14 cellular contexts compared by ENCODE assay signal in the genomic region with DNA sequence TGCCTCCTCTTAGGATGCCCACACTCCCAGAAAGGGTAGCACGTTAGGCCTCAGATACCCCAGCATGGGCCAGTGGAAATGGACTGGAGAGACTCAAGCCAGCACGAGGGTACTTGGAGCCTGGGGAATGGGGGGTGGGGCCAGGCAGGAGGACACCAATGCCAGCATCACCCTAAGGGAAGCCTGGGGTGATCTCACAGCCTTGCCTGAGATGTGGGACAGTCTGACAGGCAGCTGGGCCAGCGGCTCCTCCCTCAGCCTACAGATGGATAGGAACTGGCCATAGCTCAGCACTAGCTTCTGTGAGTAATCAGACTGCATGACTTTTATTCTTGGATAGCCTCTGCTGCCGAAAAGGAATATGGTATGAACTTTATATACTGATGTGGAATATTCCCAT.
"Had no signal": no experiment of that assay in that cellular context is flagged by ENCODE, and none has a peak within 500 bp of the region (broad histone marks: within the 10 kb centered on the region; RNA-seq: fewer than 3 reads in every experiment).

No MANE protein-coding gene starts in this region.

- H3K4me3 ChIP-seq: left ventricle myocardium inferior, neural progenitor cell, pancreas, thoracic aorta had no signal

- H3K27ac ChIP-seq: foreskin keratinocyte, left ventricle myocardium inferior, neural progenitor cell, pancreas, thoracic aorta had no signal

- H2AFZ ChIP-seq: neural progenitor cell had no signal

- H3K4me3 Mint-ChIP-seq: activated CD4-positive, alpha-beta T cell treated with anti-CD3 and anti-CD28 coated beads, Interleukin-2, amount 10 ng/mL, durations not matched to agents 7 days and 5 days; activated T-helper 17 cell treated with anti-CD3 and anti-CD28 coated beads, Interleukin-2, amount 50 U/mL, for 72 hours; neural progenitor cell; stimulated activated effector memory CD8-positive, alpha-beta T cell treated with anti-CD3 and anti-CD28 coated beads, Interleukin-12 subunit alpha, Interleukin-12 subunit beta, amount 100 ng/mL, for 72 hours had no signal

- H3K27me3 ChIP-seq: foreskin keratinocyte, neural progenitor cell, pancreas had no signal

- H3K27ac Mint-ChIP-seq: activated CD4-positive, alpha-beta T cell treated with anti-CD3 and anti-CD28 coated beads, Interleukin-2, amount 10 ng/mL, durations not matched to agents 7 days and 5 days; activated T-helper 17 cell treated with anti-CD3 and anti-CD28 coated beads, Interleukin-2, amount 50 U/mL, for 72 hours; naive B cell; stimulated activated effector memory CD8-positive, alpha-beta T cell treated with anti-CD3 and anti-CD28 coated beads, Interleukin-12 subunit alpha, Interleukin-12 subunit beta, amount 100 ng/mL, for 72 hours had no signal

- H3K9me3 Mint-ChIP-seq: activated CD4-positive, alpha-beta T cell treated with anti-CD3 and anti-CD28 coated beads, Interleukin-2, amount 10 ng/mL, durations not matched to agents 7 days and 5 days; activated T-helper 17 cell treated with anti-CD3 and anti-CD28 coated beads, Interleukin-2, amount 50 U/mL, for 72 hours; stimulated activated effector memory CD8-positive, alpha-beta T cell treated with anti-CD3 and anti-CD28 coated beads, Interleukin-12 subunit alpha, Interleukin-12 subunit beta, amount 100 ng/mL, for 72 hours had no signal

- H3K4me1 ChIP-seq: foreskin keratinocyte, neural progenitor cell had no signal

- ATAC-seq: activated T-helper 17 cell treated with anti-CD3 and anti-CD28 coated beads, Interleukin-2, amount 50 U/mL, for 72 hours; foreskin keratinocyte; pancreas; stimulated activated effector memory CD8-positive, alpha-beta T cell treated with anti-CD3 and anti-CD28 coated beads, Interleukin-12 subunit alpha, Interleukin-12 subunit beta, amount 100 ng/mL, for 72 hours had no signal

- H3K4me2 ChIP-seq: neural progenitor cell had no signal

- H3K36me3 Mint-ChIP-seq: naive B cell; neural progenitor cell; stimulated activated effector memory CD8-positive, alpha-beta T cell treated with anti-CD3 and anti-CD28 coated beads, Interleukin-12 subunit alpha, Interleukin-12 subunit beta, amount 100 ng/mL, for 72 hours had no signal

- DNase-seq: activated CD4-positive, alpha-beta T cell treated with anti-CD3 and anti-CD28 coated beads, Interleukin-2, amount 10 ng/mL, durations not matched to agents 7 days and 5 days; activated CD8-positive, alpha-beta memory T cell treated with anti-CD3 and anti-CD28 coated beads for 24 hours; activated naive CD4-positive, alpha-beta T cell treated with Interleukin-2 at 50 U/mL for 16 hours; foreskin keratinocyte; glutamatergic neuron; left ventricle myocardium inferior; naive B cell; pancreas; stimulated activated CD4-positive, alpha-beta T cell treated with anti-CD3 and anti-CD28 coated beads, Interleukin-12 subunit alpha, Interleukin-12 subunit beta, amount 100 ng/mL, for 4 hours; stimulated activated CD4-positive, alpha-beta T cell treated with anti-CD3 and anti-CD28 coated beads, Interleukin-2, amount 100 ng/mL, for 24 hours had no signal

- H3K9me3 ChIP-seq: left ventricle myocardium inferior, pancreas, thoracic aorta had no signal

- H3K9ac ChIP-seq: neural progenitor cell had no signal

- H3K4me1 Mint-ChIP-seq: activated CD4-positive, alpha-beta T cell treated with anti-CD3 and anti-CD28 coated beads, Interleukin-2, amount 10 ng/mL, durations not matched to agents 7 days and 5 days; activated T-helper 17 cell treated with anti-CD3 and anti-CD28 coated beads, Interleukin-2, amount 50 U/mL, for 72 hours; naive B cell; stimulated activated effector memory CD8-positive, alpha-beta T cell treated with anti-CD3 and anti-CD28 coated beads, Interleukin-12 subunit alpha, Interleukin-12 subunit beta, amount 100 ng/mL, for 72 hours had no signal

- H3K36me3 ChIP-seq: left ventricle myocardium inferior, neural progenitor cell, pancreas, thoracic aorta had no signal
